In the genomic region with DNA sequence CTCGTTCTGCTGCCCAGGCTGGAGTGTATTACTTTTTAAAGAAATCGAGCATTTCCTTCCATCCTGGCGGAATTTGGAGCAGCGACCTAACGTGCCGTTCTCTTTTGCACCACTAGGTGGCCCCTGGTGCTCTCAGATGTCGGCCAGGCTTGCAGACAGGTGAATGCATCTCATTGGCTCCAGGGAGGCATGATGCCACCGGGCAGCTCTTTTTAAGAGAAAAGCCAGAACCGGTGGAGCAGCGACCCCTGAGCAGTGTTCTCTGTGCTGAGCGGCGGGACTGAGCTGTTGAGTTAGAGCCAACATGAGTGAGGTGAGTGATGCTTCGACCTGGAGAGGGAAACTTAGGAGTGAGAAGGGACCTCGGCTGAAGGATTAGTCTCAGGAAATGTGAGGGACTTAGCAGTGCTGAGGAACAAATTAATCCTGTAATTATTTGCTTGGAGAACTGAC, we compare ENCODE assay signal across 9 cellular contexts. TPM values are rescaled to one million over a fixed set of nuclear protein-coding genes. Genes with fewer than 3 reads are reported as not detected.
DNase-seq lines count a peak whose midpoint lies in the region; ATAC-seq and TF ChIP-seq lines count a peak whose summit lies in the region.
"Had no signal": no experiment of that assay in that cellular context is flagged by ENCODE, and none has a peak within 500 bp of the region (broad histone marks: within the 10 kb centered on the region; RNA-seq: fewer than 3 reads in every experiment).

A gene (plus strand): TSS at position 241 of the 453 bp plus-strand sequence. CDS start 64 bp downstream, at position 305.

- H3K36me3 Mint-ChIP-seq in GM23338 (ENCODE audit: low read depth) = no peaks in the 10 kb centered on the region; the same call in 2 of the 3 replicates
- H3K36me3 Mint-ChIP-seq in activated T-helper 1 cell treated with anti-CD3 and anti-CD28 coated beads, Interleukin-12 subunit alpha, Interleukin-12 subunit beta, Interleukin-2, Interleukin-4 antibody, amounts not matched to agents 30 ng/mL and 10 ng/mL and 1 ng/mL, durations not matched to agents 14 hours and 24 hours and 36 hours (ENCODE audit: low read depth) = no peaks in the 10 kb centered on the region

- no peaks in the 10 kb centered on the region; the same call in 2 of the 3 replicates for H3K9me3 Mint-ChIP-seq in GM23338
- no peaks in the 10 kb centered on the region for H3K9me3 Mint-ChIP-seq in activated T-helper 1 cell treated with anti-CD3 and anti-CD28 coated beads, Interleukin-12 subunit alpha, Interleukin-12 subunit beta, Interleukin-2, Interleukin-4 antibody, amounts not matched to agents 30 ng/mL and 10 ng/mL and 1 ng/mL, durations not matched to agents 14 hours and 24 hours and 36 hours

- POLR2A ChIA-PET in BJ (lab: Charles Lee) = no interaction called here

- no peaks in the 10 kb centered on the region for H3F3A ChIP-seq in GM23338 (replicated peaks; ENCODE audit: low read depth)

- no peak within 1 kb of the TSS for H3K27ac Mint-ChIP-seq in GM23338
- no peak within 1 kb of the TSS for H3K27ac Mint-ChIP-seq in activated T-helper 1 cell treated with anti-CD3 and anti-CD28 coated beads, Interleukin-12 subunit alpha, Interleukin-12 subunit beta, Interleukin-2, Interleukin-4 antibody, amounts not matched to agents 30 ng/mL and 10 ng/mL and 1 ng/mL, durations not matched to agents 14 hours and 24 hours and 36 hours

- H3K4me1 ChIP-seq in GM23338 (ENCODE audit: insufficient read depth) (peaks cover 6% of the 10 kb centered on the region), right atrium auricular region (no peaks in the 10 kb centered on the region)

- no peaks in the 10 kb centered on the region for H4K20me1 ChIP-seq in GM23338 (replicated peaks; ENCODE audit: insufficient read depth)

- H3K4me3 Mint-ChIP-seq in GM23338 = peak within 1 kb of the TSS; percentile 5; the same call in 2 of the 3 replicates
- H3K4me3 Mint-ChIP-seq in activated T-helper 1 cell treated with anti-CD3 and anti-CD28 coated beads, Interleukin-12 subunit alpha, Interleukin-12 subunit beta, Interleukin-2, Interleukin-4 antibody, amounts not matched to agents 30 ng/mL and 10 ng/mL and 1 ng/mL, durations not matched to agents 14 hours and 24 hours and 36 hours = no peak within 1 kb of the TSS

- H3K36me3 ChIP-seq in BJ (ENCODE audit: control insufficient read depth, insufficient read depth, low read length) (no peaks in the 10 kb centered on the region), GM23338 (ENCODE audit: insufficient read depth) (no peaks in the 10 kb centered on the region), right atrium auricular region (no peaks in the 10 kb centered on the region)

- H3K4me3 ChIP-seq in BJ (ENCODE audit: low read depth, low read length) (no peak within 1 kb of the TSS), GM23338 (no peak within 1 kb of the TSS), right atrium auricular region (no peak within 1 kb of the TSS)

- ATAC-seq in GM23338 (peak; percentile 100), HG03175 (IDR thresholded peaks at IDR 0.05; ENCODE audit: unreplicated experiment) (no peak)

- H3K9me3 ChIP-seq in right atrium auricular region = no peaks in the 10 kb centered on the region

- no peaks in the 10 kb centered on the region for H3K9me2 ChIP-seq in GM23338 (ENCODE audit: insufficient read depth)

- CTCF ChIA-PET in BJ (lab: Yijun Ruan, JAX) = interaction anchor here (1.0 to 1.2 kb wide), 2 partner anchors 9 to 80 kb away, joined by 3 to 4 read pairs; no protein-coding TSS in a partner anchor

- TF ChIP-seq CTCF in BJ (IDR thresholded peaks at IDR 0.05; ENCODE audit: insufficient read depth, low read depth, low read length) = peak; percentile 62
- TF ChIP-seq CTCF in GM23338 (conservative IDR thresholded peaks at IDR 0.05; ENCODE audit: low read depth in 2 of 2) = peak; percentile 88 to 92
- peak; percentile 68 to 80 for TF ChIP-seq CTCF in right atrium auricular region (IDR thresholded peaks at IDR 0.05)

- peak within 1 kb of the TSS; percentile 63; the same call in 1 of the 2 replicates for H2AFZ ChIP-seq in GM23338

- H3K79me2 ChIP-seq in GM23338 (replicated peaks; ENCODE audit: insufficient read depth) = no peaks in the 10 kb centered on the region

- no peak within 1 kb of the TSS for H3K4me2 ChIP-seq in GM23338

- H3K4me1 Mint-ChIP-seq in GM23338 = peaks cover 9% of the 10 kb centered on the region
- H3K4me1 Mint-ChIP-seq in activated T-helper 1 cell treated with anti-CD3 and anti-CD28 coated beads, Interleukin-12 subunit alpha, Interleukin-12 subunit beta, Interleukin-2, Interleukin-4 antibody, amounts not matched to agents 30 ng/mL and 10 ng/mL and 1 ng/mL, durations not matched to agents 14 hours and 24 hours and 36 hours (ENCODE audit: low read depth) = no peaks in the 10 kb centered on the region

- H3K27ac ChIP-seq in GM23338 (ENCODE audit: low read depth) = no peak within 1 kb of the TSS
- H3K27ac ChIP-seq in right atrium auricular region = no peak within 1 kb of the TSS

- H3K27me3 Mint-ChIP-seq in GM23338 (ENCODE audit: insufficient read depth, low read depth, poor library complexity) = peaks cover 4% of the 10 kb centered on the region
- H3K27me3 Mint-ChIP-seq in activated T-helper 1 cell treated with anti-CD3 and anti-CD28 coated beads, Interleukin-12 subunit alpha, Interleukin-12 subunit beta, Interleukin-2, Interleukin-4 antibody, amounts not matched to agents 30 ng/mL and 10 ng/mL and 1 ng/mL, durations not matched to agents 14 hours and 24 hours and 36 hours (ENCODE audit: insufficient read depth) = peaks cover 4% of the 10 kb centered on the region

- intact Hi-C loops in activated T-helper 1 cell treated with anti-CD3 and anti-CD28 coated beads, Interleukin-12 subunit alpha, Interleukin-12 subunit beta, Interleukin-2, Interleukin-4 antibody, amounts not matched to agents 30 ng/mL and 10 ng/mL and 1 ng/mL, durations not matched to agents 14 hours and 24 hours and 36 hours (cut with micrococcal nuclease) = loop anchor here (5.0 kb wide), 1 partner anchor 520 kb away; no protein-coding TSS in a partner anchor

- H3K27me3 ChIP-seq in BJ (ENCODE audit: control insufficient read depth, insufficient read depth, low read length) = no peaks in the 10 kb centered on the region
- H3K27me3 ChIP-seq in GM23338 (ENCODE audit: insufficient read depth) = no peaks in the 10 kb centered on the region
- H3K27me3 ChIP-seq in right atrium auricular region = no peaks in the 10 kb centered on the region

- DNase-seq in BJ (ENCODE audit: low read depth) (no peak), GM23338 (ENCODE audit: low spot score) (peak; percentile 96), NCI-H2196 treated with DMSO at 0.1 percent for 48 hours (lab: John Stamatoyannopoulos, UW; ENCODE audit: unreplicated experiment) (peak; percentile 59), right atrium auricular region (ENCODE audit: low spot score) (no peak), renal cortical epithelial cell (ENCODE audit: low read depth) (peak; percentile 18)
- DNase-seq in activated T-helper 1 cell treated with anti-CD3 and anti-CD28 coated beads, Interleukin-12 subunit alpha, Interleukin-12 subunit beta, Interleukin-2, Interleukin-4 antibody, amounts not matched to agents 30 ng/mL and 10 ng/mL and 1 ng/mL, durations not matched to agents 14 hours and 24 hours and 36 hours (ENCODE audit: low spot score) = peak; percentile 3
- no peak for DNase-seq in stimulated activated naive CD4-positive, alpha-beta T cell treated with Interleukin-2 at 50 U/mL for 16 hours (lab: John Stamatoyannopoulos, UW)

TF ChIP-seq in GM23338, 12 proteins besides CTCF, POLR2A, EP300 and RAD21 (continues in another document):
- TF ChIP-seq ZNF114 (CRISPR knock-in tag; IDR thresholded peaks at IDR 0.05) (no peak), POLR2AphosphoS5 (IDR thresholded peaks at IDR 0.05; ENCODE audit: low read depth) (no peak), JUNB (IDR thresholded peaks at IDR 0.05; ENCODE audit: unreplicated experiment) (no peak)
- TF ChIP-seq, protein P1, sequence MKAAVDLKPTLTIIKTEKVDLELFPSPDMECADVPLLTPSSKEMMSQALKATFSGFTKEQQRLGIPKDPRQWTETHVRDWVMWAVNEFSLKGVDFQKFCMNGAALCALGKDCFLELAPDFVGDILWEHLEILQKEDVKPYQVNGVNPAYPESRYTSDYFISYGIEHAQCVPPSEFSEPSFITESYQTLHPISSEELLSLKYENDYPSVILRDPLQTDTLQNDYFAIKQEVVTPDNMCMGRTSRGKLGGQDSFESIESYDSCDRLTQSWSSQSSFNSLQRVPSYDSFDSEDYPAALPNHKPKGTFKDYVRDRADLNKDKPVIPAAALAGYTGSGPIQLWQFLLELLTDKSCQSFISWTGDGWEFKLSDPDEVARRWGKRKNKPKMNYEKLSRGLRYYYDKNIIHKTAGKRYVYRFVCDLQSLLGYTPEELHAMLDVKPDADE (IDR thresholded peaks at IDR 0.05) = no peak
- TF ChIP-seq, protein P2, sequence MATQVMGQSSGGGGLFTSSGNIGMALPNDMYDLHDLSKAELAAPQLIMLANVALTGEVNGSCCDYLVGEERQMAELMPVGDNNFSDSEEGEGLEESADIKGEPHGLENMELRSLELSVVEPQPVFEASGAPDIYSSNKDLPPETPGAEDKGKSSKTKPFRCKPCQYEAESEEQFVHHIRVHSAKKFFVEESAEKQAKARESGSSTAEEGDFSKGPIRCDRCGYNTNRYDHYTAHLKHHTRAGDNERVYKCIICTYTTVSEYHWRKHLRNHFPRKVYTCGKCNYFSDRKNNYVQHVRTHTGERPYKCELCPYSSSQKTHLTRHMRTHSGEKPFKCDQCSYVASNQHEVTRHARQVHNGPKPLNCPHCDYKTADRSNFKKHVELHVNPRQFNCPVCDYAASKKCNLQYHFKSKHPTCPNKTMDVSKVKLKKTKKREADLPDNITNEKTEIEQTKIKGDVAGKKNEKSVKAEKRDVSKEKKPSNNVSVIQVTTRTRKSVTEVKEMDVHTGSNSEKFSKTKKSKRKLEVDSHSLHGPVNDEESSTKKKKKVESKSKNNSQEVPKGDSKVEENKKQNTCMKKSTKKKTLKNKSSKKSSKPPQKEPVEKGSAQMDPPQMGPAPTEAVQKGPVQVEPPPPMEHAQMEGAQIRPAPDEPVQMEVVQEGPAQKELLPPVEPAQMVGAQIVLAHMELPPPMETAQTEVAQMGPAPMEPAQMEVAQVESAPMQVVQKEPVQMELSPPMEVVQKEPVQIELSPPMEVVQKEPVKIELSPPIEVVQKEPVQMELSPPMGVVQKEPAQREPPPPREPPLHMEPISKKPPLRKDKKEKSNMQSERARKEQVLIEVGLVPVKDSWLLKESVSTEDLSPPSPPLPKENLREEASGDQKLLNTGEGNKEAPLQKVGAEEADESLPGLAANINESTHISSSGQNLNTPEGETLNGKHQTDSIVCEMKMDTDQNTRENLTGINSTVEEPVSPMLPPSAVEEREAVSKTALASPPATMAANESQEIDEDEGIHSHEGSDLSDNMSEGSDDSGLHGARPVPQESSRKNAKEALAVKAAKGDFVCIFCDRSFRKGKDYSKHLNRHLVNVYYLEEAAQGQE (IDR thresholded peaks at IDR 0.05; ENCODE audit: unreplicated experiment) = no peak

RNA-seq across cellular contexts. Expression of the gene that starts here (rescaled TPM):
- polyA plus RNA-seq in BJ (2011; rRNA removed) (not detected in 2 replicates), GM23338 (2016; fragmentation: Nextera tagmentation; extraction: Ambion mirVana) (6.3 and 7.3 TPM in 2 replicates)
- polyA minus RNA-seq in BJ (2011; rRNA and poly(A)+ RNA removed) = not detected in 2 replicates
- 1.6 TPM in 1 of 2 replicates, not detected in the other for total RNA-seq in GM23338 (2014; rRNA removed; shearing (Covaris generic))
- total RNA-seq in activated T-helper 1 cell treated with anti-CD3 and anti-CD28 coated beads, Interleukin-12 subunit alpha, Interleukin-12 subunit beta, Interleukin-2, Interleukin-4 antibody, amounts not matched to agents 30 ng/mL and 10 ng/mL and 1 ng/mL, durations not matched to agents 14 hours and 24 hours and 36 hours = not detected in 2 replicates
- total RNA-seq in right atrium auricular region (1 to 10 TPM; 1.2 to 6.6 TPM), renal cortical epithelial cell (not detected in 2 replicates)
- total RNA-seq: mononuclear cell had no signal

Comparison
In these comparisons a context has a peak if more than half of its experiments do, and no peak if none do; other contexts are left out.
1. Peak in DNase-seq in activated T-helper 1 cell treated with anti-CD3 and anti-CD28 coated beads, Interleukin-12 subunit alpha, Interleukin-12 subunit beta, Interleukin-2, Interleukin-4 antibody, amounts not matched to agents 30 ng/mL and 10 ng/mL and 1 ng/mL, durations not matched to agents 14 hours and 24 hours and 36 hours; RNA of the gene not detected or under 1 TPM.
2. Peak in DNase-seq in renal cortical epithelial cell; RNA of the gene not detected or under 1 TPM.
3. DNase-seq: peak in GM23338 (single experiment) and NCI-H2196 treated with DMSO at 0.1 percent for 48 hours (single experiment); none in BJ (single experiment), right atrium auricular region (single experiment) and stimulated activated naive CD4-positive, alpha-beta T cell treated with Interleukin-2 at 50 U/mL for 16 hours (single experiment).
4. Peak in every context shown above with its lines, with median percentiles within 50 percentile points of each other: CTCF ChIP-seq.